Comparison of ENCODE assay signal across 1 cellular context in the genomic region with DNA sequence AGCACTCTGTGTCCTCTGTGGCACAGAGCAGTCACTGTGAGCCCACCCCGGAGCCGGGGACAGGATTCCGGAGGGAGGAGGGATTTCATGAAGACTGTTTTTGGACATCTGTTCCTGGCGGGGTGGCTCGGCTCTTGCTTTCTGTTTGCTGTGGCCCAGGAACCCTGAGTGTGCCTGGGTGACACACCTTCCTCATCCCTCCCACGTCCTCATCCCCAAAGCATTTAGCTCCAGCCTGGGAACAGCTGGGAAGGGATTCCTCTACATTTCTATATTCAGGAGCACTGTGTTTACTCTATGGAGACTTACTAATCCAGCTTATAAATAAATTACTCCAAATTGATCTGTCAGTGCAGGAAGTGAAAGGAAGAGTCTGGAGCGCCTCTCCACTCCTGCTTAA.
TF ChIP-seq lines count a peak whose summit lies in the region.

No MANE protein-coding gene starts in this region.

TF ChIP-seq in H1, 55 proteins besides CTCF, POLR2A, EP300 and RAD21:
- TF ChIP-seq, protein P1, sequence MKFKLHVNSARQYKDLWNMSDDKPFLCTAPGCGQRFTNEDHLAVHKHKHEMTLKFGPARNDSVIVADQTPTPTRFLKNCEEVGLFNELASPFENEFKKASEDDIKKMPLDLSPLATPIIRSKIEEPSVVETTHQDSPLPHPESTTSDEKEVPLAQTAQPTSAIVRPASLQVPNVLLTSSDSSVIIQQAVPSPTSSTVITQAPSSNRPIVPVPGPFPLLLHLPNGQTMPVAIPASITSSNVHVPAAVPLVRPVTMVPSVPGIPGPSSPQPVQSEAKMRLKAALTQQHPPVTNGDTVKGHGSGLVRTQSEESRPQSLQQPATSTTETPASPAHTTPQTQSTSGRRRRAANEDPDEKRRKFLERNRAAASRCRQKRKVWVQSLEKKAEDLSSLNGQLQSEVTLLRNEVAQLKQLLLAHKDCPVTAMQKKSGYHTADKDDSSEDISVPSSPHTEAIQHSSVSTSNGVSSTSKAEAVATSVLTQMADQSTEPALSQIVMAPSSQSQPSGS (IDR thresholded peaks at IDR 0.05; ENCODE audit: low read length) = no peak
- TF ChIP-seq JUN (IDR thresholded peaks at IDR 0.05; ENCODE audit: low read depth, low read length) = no peak
- TF ChIP-seq PHF8 (conservative IDR thresholded peaks at IDR 0.05; ENCODE audit: low read depth, low read length) = no peak
- no peak for TF ChIP-seq SP2 (IDR thresholded peaks at IDR 0.05; ENCODE audit: low read length)
- TF ChIP-seq SUZ12 (IDR thresholded peaks at IDR 0.05; ENCODE audit: low read length) = no peak
- TF ChIP-seq, protein P2, sequence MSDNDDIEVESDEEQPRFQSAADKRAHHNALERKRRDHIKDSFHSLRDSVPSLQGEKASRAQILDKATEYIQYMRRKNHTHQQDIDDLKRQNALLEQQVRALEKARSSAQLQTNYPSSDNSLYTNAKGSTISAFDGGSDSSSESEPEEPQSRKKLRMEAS (IDR thresholded peaks at IDR 0.05) = no peak
- no peak for TF ChIP-seq SAP30 (IDR thresholded peaks at IDR 0.05; ENCODE audit: insufficient read depth, insufficient replicate concordance, low read length)
- TF ChIP-seq SIX5 (IDR thresholded peaks at IDR 0.05; ENCODE audit: low read depth, low read length) = no peak
- no peak for TF ChIP-seq SP1 (IDR thresholded peaks at IDR 0.05; ENCODE audit: low read depth, low read length)
- TF ChIP-seq FOSL1 (IDR thresholded peaks at IDR 0.05; ENCODE audit: insufficient read depth, low read depth, low read length) = no peak
- no peak for TF ChIP-seq GABPA (IDR thresholded peaks at IDR 0.05; ENCODE audit: borderline replicate concordance, insufficient read depth, low read length)
- no peak for TF ChIP-seq EZH2 (IDR thresholded peaks at IDR 0.05; ENCODE audit: low read depth, low read length, severe bottlenecking)
- TF ChIP-seq GTF2F1 (IDR thresholded peaks at IDR 0.05; ENCODE audit: borderline replicate concordance, low read depth, low read length) = no peak
- TF ChIP-seq CHD1 (IDR thresholded peaks at IDR 0.05; ENCODE audit: low read depth, low read length) = no peak
- TF ChIP-seq BCL11A (IDR thresholded peaks at IDR 0.05; ENCODE audit: low read depth in 2 of 2, low read length in 2 of 2) = no peak
- no peak for TF ChIP-seq CHD2 (IDR thresholded peaks at IDR 0.05; ENCODE audit: low read length)
- TF ChIP-seq KDM1A (IDR thresholded peaks at IDR 0.05; ENCODE audit: borderline replicate concordance, low read length) = no peak
- TF ChIP-seq, protein P3, sequence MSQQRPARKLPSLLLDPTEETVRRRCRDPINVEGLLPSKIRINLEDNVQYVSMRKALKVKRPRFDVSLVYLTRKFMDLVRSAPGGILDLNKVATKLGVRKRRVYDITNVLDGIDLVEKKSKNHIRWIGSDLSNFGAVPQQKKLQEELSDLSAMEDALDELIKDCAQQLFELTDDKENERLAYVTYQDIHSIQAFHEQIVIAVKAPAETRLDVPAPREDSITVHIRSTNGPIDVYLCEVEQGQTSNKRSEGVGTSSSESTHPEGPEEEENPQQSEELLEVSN (IDR thresholded peaks at IDR 0.05) = no peak
- no peak for TF ChIP-seq BRCA1 (IDR thresholded peaks at IDR 0.05; ENCODE audit: low read depth, low read length)
